1 cellular context compared by ENCODE assay signal in genomic region chr10:89699581-89700064, GRCh38.
TF ChIP-seq lines count a peak whose summit lies in the region.

No MANE protein-coding gene starts in this region.

TF ChIP-seq in HepG2, 621 proteins besides CTCF, POLR2A, EP300 and RAD21 (continued from another document):
- peak; percentile 72; the same call in 1 of the 2 replicates for TF ChIP-seq ZNF503 (CRISPR knock-in tag; IDR thresholded peaks at IDR 0.05)
- TF ChIP-seq NKX3-1 (CRISPR knock-in tag; IDR thresholded peaks at IDR 0.05): 0 out of 2 replicates have a peak, but pooled peaks have one; percentile 69
- peak; percentile 93 for TF ChIP-seq PRDM10 (CRISPR knock-in tag; IDR thresholded peaks at IDR 0.05; ENCODE audit: low read depth)
- peak; percentile 59; the same call in 1 of the 2 replicates for TF ChIP-seq NR2C2 (CRISPR knock-in tag; IDR thresholded peaks at IDR 0.05; ENCODE audit: borderline replicate concordance)
- no peak for TF ChIP-seq ZBTB37 (CRISPR knock-in tag; IDR thresholded peaks at IDR 0.05)
- TF ChIP-seq CC2D1A (CRISPR knock-in tag; IDR thresholded peaks at IDR 0.05): no peak
- TF ChIP-seq ZNF709 (CRISPR knock-in tag; IDR thresholded peaks at IDR 0.05): no peak
- peak; percentile 56; the same call in 1 of the 2 replicates for TF ChIP-seq FOXO1 (CRISPR knock-in tag; IDR thresholded peaks at IDR 0.05)
- no peak for TF ChIP-seq CENPBD1 (CRISPR knock-in tag; IDR thresholded peaks at IDR 0.05; ENCODE audit: borderline replicate concordance, low read depth)
- peak; percentile 80 for TF ChIP-seq NFIC (IDR thresholded peaks at IDR 0.05; ENCODE audit: low read length)
- peak; percentile 79 for TF ChIP-seq HDAC1 (CRISPR knock-in tag; IDR thresholded peaks at IDR 0.05)
- no peak for TF ChIP-seq KIAA2018 (CRISPR knock-in tag; IDR thresholded peaks at IDR 0.05; ENCODE audit: borderline replicate concordance)
- no peak for TF ChIP-seq PREB (CRISPR knock-in tag; IDR thresholded peaks at IDR 0.05)
- TF ChIP-seq TERF1 (CRISPR knock-in tag; IDR thresholded peaks at IDR 0.05): no peak
- TF ChIP-seq ZNF44 (CRISPR knock-in tag; IDR thresholded peaks at IDR 0.05): no peak
- TF ChIP-seq RFXAP (CRISPR knock-in tag; IDR thresholded peaks at IDR 0.05; ENCODE audit: borderline replicate concordance): 0 out of 2 replicates have a peak, but pooled peaks have one; percentile 53
- TF ChIP-seq ARID4A (CRISPR knock-in tag; IDR thresholded peaks at IDR 0.05; ENCODE audit: borderline replicate concordance): peak; percentile 73; the same call in 1 of the 2 replicates
- TF ChIP-seq TOPORS (CRISPR knock-in tag; IDR thresholded peaks at IDR 0.05): no peak
- 0 out of 2 replicates have a peak, but pooled peaks have one; percentile 25 for TF ChIP-seq ZNF441 (CRISPR knock-in tag; IDR thresholded peaks at IDR 0.05; ENCODE audit: borderline replicate concordance)
